ENCODE assay signal across 1 cellular context in genomic region chr10:79416578-79417255, GRCh38.
TF ChIP-seq lines count a peak whose summit lies in the region.

No MANE protein-coding gene starts in this region.

TF ChIP-seq in K562, 482 proteins besides CTCF, POLR2A, EP300 and RAD21 (continued from another document):
- no peak for TF ChIP-seq ZBTB49 (CRISPR knock-in tag; IDR thresholded peaks at IDR 0.05; ENCODE audit: borderline replicate concordance)
- TF ChIP-seq USF2 (CRISPR knock-in tag; IDR thresholded peaks at IDR 0.05): no peak
- TF ChIP-seq ZBTB5 (IDR thresholded peaks at IDR 0.05): no peak
- TF ChIP-seq SRSF1 (IDR thresholded peaks at IDR 0.05; ENCODE audit: low read depth, low read length): no peak
- no peak for TF ChIP-seq BRD4 (IDR thresholded peaks at IDR 0.05)
